Comparison of ENCODE assay signal across 8 cellular contexts in the genomic region with DNA sequence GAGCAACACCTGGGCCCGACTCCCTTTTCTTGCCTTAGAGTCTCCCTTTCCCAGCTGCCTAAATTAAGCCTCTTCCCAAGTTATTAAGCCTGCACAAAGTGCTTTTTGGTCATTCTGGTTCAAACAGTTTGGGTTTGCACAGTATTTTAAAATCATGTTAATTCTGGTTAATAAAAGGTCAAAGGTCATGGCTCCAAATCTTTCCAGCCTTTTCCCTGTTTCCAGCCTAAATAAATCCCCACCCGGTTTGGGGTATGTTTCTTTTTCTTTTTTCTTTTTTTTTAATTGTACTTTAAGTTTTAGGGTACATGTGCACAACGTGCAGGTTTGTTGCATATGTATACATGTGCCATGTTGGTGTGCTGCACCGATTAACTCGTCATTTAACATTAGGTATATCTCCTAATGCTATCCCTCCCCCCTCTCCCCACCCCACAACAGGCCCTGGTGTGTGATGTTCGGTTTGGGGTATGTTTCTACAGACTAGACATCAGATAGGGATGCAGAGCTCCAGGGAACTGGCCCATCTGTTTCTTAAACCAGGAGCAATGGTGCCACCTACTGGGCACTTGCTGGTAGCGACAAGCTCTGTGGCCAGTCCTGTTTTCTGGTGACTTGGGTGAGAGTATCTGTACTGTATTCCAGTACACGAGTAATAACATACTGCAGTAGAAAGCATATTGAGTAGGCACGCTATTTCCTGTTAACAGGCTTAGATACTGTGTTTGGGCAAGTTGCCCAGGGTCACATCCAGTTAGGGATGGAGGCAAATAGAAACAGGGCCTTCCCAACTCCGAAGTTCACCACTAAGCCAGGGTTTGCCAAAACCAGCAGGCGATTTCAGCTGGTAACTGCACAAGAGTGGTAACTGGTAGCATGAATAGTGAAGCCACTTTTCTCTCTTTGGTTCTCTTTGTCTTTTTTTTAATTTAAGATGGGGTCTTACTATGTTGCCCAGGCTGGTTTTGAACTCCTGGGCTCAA.
DNase-seq lines count a peak whose midpoint lies in the region; FAIRE-seq and TF ChIP-seq lines count a peak whose summit lies in the region.

No MANE protein-coding gene starts in this region.

- no peaks in the 10 kb centered on the region for H3K4me1 ChIP-seq in OCI-LY3 (ENCODE audit: low read length)

- H3K27ac ChIP-seq in 22Rv1 (no peak overlapping the region), OCI-LY3 (ENCODE audit: low read length) (no peak overlapping the region)

- H3K4me2 ChIP-seq in OCI-LY3 (ENCODE audit: low read length): no peak overlapping the region

- H3K36me3 ChIP-seq in OCI-LY3 (replicated peaks; ENCODE audit: low read depth, low read length): no peaks in the 10 kb centered on the region

- H3K4me3 ChIP-seq in OCI-LY3 (ENCODE audit: low read length) (no peak overlapping the region), epithelial cell of proximal tubule (ENCODE audit: low read depth, low read length) (no peak overlapping the region)

- TF ChIP-seq CTCF in 22Rv1 (IDR thresholded peaks at IDR 0.05) (peak; percentile 93), OCI-LY3 (IDR thresholded peaks at IDR 0.05; ENCODE audit: low read depth, low read length) (peak; percentile 73), epithelial cell of proximal tubule (conservative IDR thresholded peaks at IDR 0.05; ENCODE audit: low read depth, low read length) (peak; percentile 91)

- no peaks in the 10 kb centered on the region for H3K79me2 ChIP-seq in OCI-LY3 (ENCODE audit: low read length)

- peak; percentile 97 for FAIRE-seq in GM12892 (lab: Jason Lieb, UNC)

- H3K27me3 ChIP-seq in OCI-LY3 (ENCODE audit: low read depth, low read length): no peaks in the 10 kb centered on the region

- TF ChIP-seq POLR2A in GM12892 (IDR thresholded peaks at IDR 0.05; ENCODE audit: low read depth, low read length): no peak

- H3K9me3 ChIP-seq in OCI-LY3 (ENCODE audit: insufficient read depth, low read length): no peaks in the 10 kb centered on the region

- peak; percentile 74 for DNase-seq in GM12892 (ENCODE audit: insufficient read length)
- DNase-seq in HT1080 (ENCODE audit: low read depth): peak; percentile 79
- peak; percentile 89 for DNase-seq in activated CD8-positive, alpha-beta memory T cell treated with anti-CD3 and anti-CD28 coated beads, Interleukin-2, amount 50 U/mL, for 48 hours
- DNase-seq in epithelial cell of proximal tubule (ENCODE audit: low read depth): peak; percentile 49
- peak; percentile 91 for DNase-seq in myocyte (ENCODE audit: low read depth)
- peak; percentile 49 to 66 for DNase-seq in stimulated activated CD8-positive, alpha-beta memory T cell treated with anti-CD3 and anti-CD28 coated beads, Interleukin-7, amount 100 ng/mL, for 1 hour (ENCODE audit: low read depth in 2 of 2)

- H3K9ac ChIP-seq in OCI-LY3 (ENCODE audit: low read length): no peak overlapping the region

- no peak overlapping the region for H2AFZ ChIP-seq in OCI-LY3 (ENCODE audit: low read depth, low read length)

- H4K20me1 ChIP-seq in OCI-LY3 (ENCODE audit: insufficient read depth, low read length): no peaks in the 10 kb centered on the region
